17 cellular contexts compared by ENCODE assay signal in genomic region chr4:142923619-142924018, GRCh38.
DNase-seq lines count a peak whose midpoint lies in the region; ATAC-seq, FAIRE-seq and TF ChIP-seq lines count a peak whose summit lies in the region.
"Had no signal": no experiment of that assay in that cellular context is flagged by ENCODE, and none has a peak within 500 bp of the region (broad histone marks: within the 10 kb centered on the region; RNA-seq: fewer than 3 reads in every experiment).

No MANE protein-coding gene starts in this region.

- no peaks in the 10 kb centered on the region for H3F3A ChIP-seq in GM23248 (ENCODE audit: insufficient read depth)

- no peaks in the 10 kb centered on the region for H3K79me2 ChIP-seq in GM23248 (ENCODE audit: insufficient read depth)
- H3K79me2 ChIP-seq in hepatocyte = no peaks in the 10 kb centered on the region

- H2AFZ ChIP-seq in GM23248 = peak overlapping the region; percentile 15; the same call in 1 of the 2 replicates
- no peak overlapping the region for H2AFZ ChIP-seq in hepatocyte

- H3K9me2 ChIP-seq in GM23248 (ENCODE audit: insufficient read depth) = no peaks in the 10 kb centered on the region
- no peaks in the 10 kb centered on the region for H3K9me2 ChIP-seq in hepatocyte (replicated peaks; ENCODE audit: insufficient read depth)

- H3K4me1 Mint-ChIP-seq in type B pancreatic cell (ENCODE audit: unreplicated experiment) = no peaks in the 10 kb centered on the region
- H3K4me1 Mint-ChIP-seq: CD4-positive, CD25-positive, alpha-beta regulatory T cell had no signal

- H3K4me1 ChIP-seq in GM23248 (ENCODE audit: insufficient read depth) = peaks cover 5% of the 10 kb centered on the region; the same call in 1 of the 2 replicates
- H3K4me1 ChIP-seq in body of pancreas = peaks cover 12% of the 10 kb centered on the region
- peaks cover 4% of the 10 kb centered on the region for H3K4me1 ChIP-seq in hepatocyte (ENCODE audit: insufficient read depth)
- peaks cover 7 to 12% (median 9%) of the 10 kb centered on the region in 3 donors for H3K4me1 ChIP-seq in pancreas
- H3K4me1 ChIP-seq: BLaER1 treated with 17β-estradiol and CSF1 and Interleukin-3, amounts not matched to agents 10 nM and 100 nM had no signal

- in situ Hi-C loops in GM23248 (cut with MboI) = no loop called here

- H3K4me2 ChIP-seq in GM23248 (ENCODE audit: unreplicated experiment) = no peak overlapping the region
- no peak overlapping the region for H3K4me2 ChIP-seq in hepatocyte
- H3K4me2 ChIP-seq: BLaER1 treated with 17β-estradiol and CSF1 and Interleukin-3, amounts not matched to agents 10 nM and 100 nM had no signal

- no peak overlapping the region for H3K9ac ChIP-seq in GM23248
- H3K9ac ChIP-seq: BLaER1 treated with 17β-estradiol and CSF1 and Interleukin-3, amounts not matched to agents 10 nM and 100 nM had no signal

- H3K27me3 ChIP-seq in GM23248 (replicated peaks; ENCODE audit: insufficient read depth) = no peaks in the 10 kb centered on the region
- H3K27me3 ChIP-seq in body of pancreas = no peaks in the 10 kb centered on the region
- no peaks in the 10 kb centered on the region for H3K27me3 ChIP-seq in hepatocyte
- H3K27me3 ChIP-seq in pancreas = no peaks in the 10 kb centered on the region
- H3K27me3 ChIP-seq: BLaER1 treated with 17β-estradiol and CSF1 and Interleukin-3, amounts not matched to agents 10 nM and 100 nM had no signal

- H3K4me3 Mint-ChIP-seq in type B pancreatic cell = no peak overlapping the region
- H3K4me3 Mint-ChIP-seq: CD4-positive, CD25-positive, alpha-beta regulatory T cell; HFFc6 had no signal

- H3K9me3 Mint-ChIP-seq in type B pancreatic cell = no peaks in the 10 kb centered on the region
- H3K9me3 Mint-ChIP-seq: HFFc6 had no signal

- no peak for FAIRE-seq in pancreas (lab: Jason Lieb, UNC)
- FAIRE-seq: GM19239, HTR-8/SVneo had no signal

- no peaks in the 10 kb centered on the region for H3K27me3 Mint-ChIP-seq in type B pancreatic cell
- H3K27me3 Mint-ChIP-seq: CD4-positive, CD25-positive, alpha-beta regulatory T cell had no signal

- intact Hi-C loops in body of pancreas (cut with DNase I) = no loop called here
- intact Hi-C loops in pancreas (cut with DNase I) = no loop called here

- ATAC-seq in body of pancreas (peak; percentile 55), pancreas (peak; percentile 40 to 76 (median 64))

- H4K20me1 ChIP-seq in GM23248 (ENCODE audit: insufficient read depth) = no peaks in the 10 kb centered on the region
- H4K20me1 ChIP-seq in hepatocyte (ENCODE audit: insufficient read depth, poor library complexity, severe bottlenecking) = no peaks in the 10 kb centered on the region
- H4K20me1 ChIP-seq: BLaER1 treated with 17β-estradiol and CSF1 and Interleukin-3, amounts not matched to agents 10 nM and 100 nM had no signal

- H3K27ac ChIP-seq in GM23248 (no peak overlapping the region), body of pancreas (no peak overlapping the region), hepatocyte (peak overlapping the region; percentile 41), pancreas (no peak overlapping the region)
- H3K27ac ChIP-seq: BLaER1 treated with 17β-estradiol and CSF1 and Interleukin-3, amounts not matched to agents 10 nM and 100 nM had no signal

- no peak for TF ChIP-seq POLR2A in body of pancreas (IDR thresholded peaks at IDR 0.05)

- DNase-seq in GM23248 = no peak
- DNase-seq in body of pancreas = no peak
- no peak for DNase-seq in hepatocyte (ENCODE audit: low spot score)
- DNase-seq in pancreas = no peak
- no peak for DNase-seq in Ammon's horn (ENCODE audit: low spot score)
- DNase-seq in SW 1271 (lab: John Stamatoyannopoulos, UW) = no peak
- DNase-seq in type B pancreatic cell (ENCODE audit: extremely low spot score, unreplicated experiment) = no peak
- DNase-seq: 8988T; AML-193; CD4-positive, CD25-positive, alpha-beta regulatory T cell; DMS53; GF-D8; HCEC 1CT; HFFc6 had no signal

- H3K9me3 ChIP-seq in GM23248 (ENCODE audit: low read depth) (no peaks in the 10 kb centered on the region), body of pancreas (no peaks in the 10 kb centered on the region), hepatocyte (ENCODE audit: low read depth) (no peaks in the 10 kb centered on the region), pancreas (no peaks in the 10 kb centered on the region)
- H3K9me3 ChIP-seq: BLaER1 treated with 17β-estradiol and CSF1 and Interleukin-3, amounts not matched to agents 10 nM and 100 nM had no signal

- no peak for TF ChIP-seq CTCF in body of pancreas (IDR thresholded peaks at IDR 0.05)
- TF ChIP-seq CTCF in hepatocyte (IDR thresholded peaks at IDR 0.05; ENCODE audit: poor library complexity) = no peak
- no peak for TF ChIP-seq CTCF in pancreas (IDR thresholded peaks at IDR 0.05)
- no peak for TF ChIP-seq CTCF in type B pancreatic cell (conservative IDR thresholded peaks at IDR 0.05)

- H3K36me3 Mint-ChIP-seq in type B pancreatic cell = no peaks in the 10 kb centered on the region
- H3K36me3 Mint-ChIP-seq: CD4-positive, CD25-positive, alpha-beta regulatory T cell had no signal

- H3K36me3 ChIP-seq in GM23248 (ENCODE audit: low read depth) (no peaks in the 10 kb centered on the region), body of pancreas (replicated peaks in 1 of 2; ENCODE audit: insufficient read depth in 1 of 2, low read depth in 2 of 2) (no peaks in the 10 kb centered on the region), hepatocyte (replicated peaks; ENCODE audit: insufficient read depth, low read depth) (no peaks in the 10 kb centered on the region), pancreas (no peaks in the 10 kb centered on the region)
- H3K36me3 ChIP-seq: BLaER1 treated with 17β-estradiol and CSF1 and Interleukin-3, amounts not matched to agents 10 nM and 100 nM had no signal

- H3K4me3 ChIP-seq in GM23248 = no peak overlapping the region
- no peak overlapping the region for H3K4me3 ChIP-seq in body of pancreas
- H3K4me3 ChIP-seq in hepatocyte = no peak overlapping the region
- no peak overlapping the region for H3K4me3 ChIP-seq in pancreas
- H3K4me3 ChIP-seq: BLaER1 treated with 17β-estradiol and CSF1 and Interleukin-3, amounts not matched to agents 10 nM and 100 nM had no signal

- no peak overlapping the region for H3K27ac Mint-ChIP-seq in type B pancreatic cell
- H3K27ac Mint-ChIP-seq: CD4-positive, CD25-positive, alpha-beta regulatory T cell; HFFc6 had no signal
